ENCODE assay signal across 17 cellular contexts in the genomic region with DNA sequence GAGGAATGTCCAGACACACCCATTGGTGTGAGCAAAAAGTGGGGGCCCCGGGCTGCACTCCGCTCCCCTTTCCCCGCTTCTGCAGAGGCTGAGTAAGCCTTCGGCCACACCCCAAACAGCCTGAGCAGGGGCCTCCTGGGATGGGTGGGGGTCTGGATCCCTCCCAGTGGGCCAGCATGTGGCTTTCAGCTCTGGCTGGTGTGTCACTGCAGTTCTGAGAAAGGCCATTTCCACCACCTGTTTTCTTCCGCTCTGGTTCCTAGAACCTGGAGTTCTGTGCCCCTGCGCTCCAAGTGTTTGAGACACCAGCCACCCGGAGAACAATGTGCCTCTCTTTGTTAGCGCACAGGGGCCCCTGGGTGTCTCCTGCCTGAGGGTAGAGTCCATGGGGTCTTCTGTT. TPM values are rescaled to one million over a fixed set of nuclear protein-coding genes. Genes with fewer than 3 reads are reported as not detected.
DNase-seq lines count a peak whose midpoint lies in the region; ATAC-seq, FAIRE-seq and TF ChIP-seq lines count a peak whose summit lies in the region.
"Had no signal": no experiment of that assay in that cellular context is flagged by ENCODE, and none has a peak within 500 bp of the region (broad histone marks: within the 10 kb centered on the region; RNA-seq: fewer than 3 reads in every experiment).

No MANE protein-coding gene starts in this region.

- H3K79me2 ChIP-seq in astrocyte (ENCODE audit: insufficient read depth, low read length) (no peaks in the 10 kb centered on the region), PC-3 (ENCODE audit: low read length) (no peaks in the 10 kb centered on the region)

- no peaks in the 10 kb centered on the region for H3K27me3 ChIP-seq in BLaER1 treated with 17β-estradiol and CSF1 and Interleukin-3, amounts not matched to agents 10 nM and 100 nM
- no peaks in the 10 kb centered on the region for H3K27me3 ChIP-seq in astrocyte (ENCODE audit: insufficient read depth, low read length)
- no peaks in the 10 kb centered on the region for H3K27me3 ChIP-seq in gastrocnemius medialis
- H3K27me3 ChIP-seq in PC-3 (ENCODE audit: low read length): no peaks in the 10 kb centered on the region

- no TSS peak for BruUV-seq in PC-3 (replicated peaks; lab: Mats Ljungman, UMichigan)

- no peaks in the 10 kb centered on the region for H3K9me2 ChIP-seq in PC-3 (replicated peaks; ENCODE audit: low read length)

- ATAC-seq in T-helper 17 cell (no peak), gastrocnemius medialis (no peak), PC-3 (no peak)
- ATAC-seq: A549 had no signal

- H3F3A ChIP-seq in PC-3 (ENCODE audit: low read length, unreplicated experiment): no peaks in the 10 kb centered on the region

- H3K27me3 Mint-ChIP-seq in T-helper 17 cell (no peaks in the 10 kb centered on the region), astrocyte (ENCODE audit: low read depth, unreplicated experiment) (peaks cover 26% of the 10 kb centered on the region), neural crest cell (ENCODE audit: low read depth) (no peaks in the 10 kb centered on the region)

- no peak for FAIRE-seq in astrocyte (lab: Jason Lieb, UNC)
- FAIRE-seq: A549, H54 had no signal

- H3K36me3 ChIP-seq in BLaER1 treated with 17β-estradiol and CSF1 and Interleukin-3, amounts not matched to agents 10 nM and 100 nM: peaks cover 11 to 87% (median 57%) of the 10 kb centered on the region in 11 experiments; a peak in 19 of 22 replicates
- no peaks in the 10 kb centered on the region for H3K36me3 ChIP-seq in astrocyte (ENCODE audit: insufficient read depth, low read length)
- peaks cover 0 to 51% of the 10 kb centered on the region in 2 donors for H3K36me3 ChIP-seq in gastrocnemius medialis
- peaks cover 18% of the 10 kb centered on the region; the same call in 1 of the 2 replicates for H3K36me3 ChIP-seq in PC-3 (ENCODE audit: low read depth, low read length)

- no peak overlapping the region for H2AFZ ChIP-seq in astrocyte (ENCODE audit: low read depth, low read length)
- H2AFZ ChIP-seq in PC-3 (ENCODE audit: low read length): no peak overlapping the region
- H2AFZ ChIP-seq: PC-9 had no signal

- H3K9me3 ChIP-seq in BLaER1 treated with 17β-estradiol and CSF1 and Interleukin-3, amounts not matched to agents 10 nM and 100 nM (replicated peaks in 1 of 11): no peaks in the 10 kb centered on the region
- no peaks in the 10 kb centered on the region for H3K9me3 ChIP-seq in T-helper 17 cell (ENCODE audit: control insufficient read depth, low read length, poor library complexity, severe bottlenecking)
- no peaks in the 10 kb centered on the region for H3K9me3 ChIP-seq in astrocyte (ENCODE audit: insufficient read depth, low read depth, low read length)
- H3K9me3 ChIP-seq in gastrocnemius medialis: no peaks in the 10 kb centered on the region
- H3K9me3 ChIP-seq in PC-3 (ENCODE audit: low read length): no peaks in the 10 kb centered on the region
- H3K9me3 ChIP-seq: A549 had no signal

- H3K36me3 Mint-ChIP-seq in T-helper 17 cell (ENCODE audit: low read depth) (peaks cover 15% of the 10 kb centered on the region), astrocyte (ENCODE audit: low read depth, unreplicated experiment) (peaks cover 15% of the 10 kb centered on the region), neural crest cell (ENCODE audit: low read depth) (no peaks in the 10 kb centered on the region)

- H3K27ac Mint-ChIP-seq in T-helper 17 cell: peak overlapping the region; percentile 73
- H3K27ac Mint-ChIP-seq in astrocyte (ENCODE audit: unreplicated experiment): peak overlapping the region; percentile 59
- peak overlapping the region; percentile 38 for H3K27ac Mint-ChIP-seq in neural crest cell (ENCODE audit: unreplicated experiment)

- H3K4me1 Mint-ChIP-seq in T-helper 17 cell (peaks cover 10% of the 10 kb centered on the region), astrocyte (ENCODE audit: low read depth, unreplicated experiment) (no peaks in the 10 kb centered on the region), neural crest cell (peaks cover 5% of the 10 kb centered on the region)

- in situ Hi-C loops in gastrocnemius medialis (cut with MboI; ENCODE audit: low sequenced_read_pairs in 4 of 4): no loop called here

- no peak for TF ChIP-seq POLR2A in gastrocnemius medialis (IDR thresholded peaks at IDR 0.05)

- H3K4me2 ChIP-seq in BLaER1 treated with 17β-estradiol and CSF1 and Interleukin-3, amounts not matched to agents 10 nM and 100 nM: peak overlapping the region; percentile 21 to 82 (median 67); a peak in 21 of 22 replicates
- H3K4me2 ChIP-seq in astrocyte (ENCODE audit: low read length): no peak overlapping the region
- H3K4me2 ChIP-seq in PC-3 (ENCODE audit: low read length): no peak overlapping the region
- H3K4me2 ChIP-seq: A549, KMS-11, PC-9 had no signal

- no peak overlapping the region for H3K27ac ChIP-seq in BLaER1 treated with 17β-estradiol and CSF1 and Interleukin-3, amounts not matched to agents 10 nM and 100 nM
- H3K27ac ChIP-seq in astrocyte (ENCODE audit: low read depth, low read length) (no peak overlapping the region), gastrocnemius medialis (no peak overlapping the region), PC-3 (ENCODE audit: low read length) (no peak overlapping the region)
- H3K27ac ChIP-seq: A549, KMS-11, PC-9 had no signal

- H3K9me3 Mint-ChIP-seq in astrocyte (ENCODE audit: unreplicated experiment) (no peaks in the 10 kb centered on the region), neural crest cell (no peaks in the 10 kb centered on the region)

- peak overlapping the region in 3 of 11 experiments; percentile 6 to 21 (median 8); a peak in 1 of 22 replicates for H3K9ac ChIP-seq in BLaER1 treated with 17β-estradiol and CSF1 and Interleukin-3, amounts not matched to agents 10 nM and 100 nM
- H3K9ac ChIP-seq in astrocyte (ENCODE audit: low read length) (no peak overlapping the region), PC-3 (ENCODE audit: low read length) (no peak overlapping the region)
- H3K9ac ChIP-seq: KMS-11 had no signal

- POLR2A ChIA-PET in PC-3 (lab: Charles Lee; ENCODE audit: unreplicated experiment): no interaction called here

- H3K4me3 ChIP-seq in BLaER1 treated with 17β-estradiol and CSF1 and Interleukin-3, amounts not matched to agents 10 nM and 100 nM: no peak overlapping the region
- no peak overlapping the region for H3K4me3 ChIP-seq in astrocyte (ENCODE audit: insufficient read depth, low read depth, low read length)
- no peak overlapping the region for H3K4me3 ChIP-seq in gastrocnemius medialis
- no peak overlapping the region for H3K4me3 ChIP-seq in PC-3 (ENCODE audit: low read length)
- H3K4me3 ChIP-seq: A549, PC-9 had no signal

- no peak overlapping the region for H3K4me3 Mint-ChIP-seq in T-helper 17 cell
- no peak overlapping the region for H3K4me3 Mint-ChIP-seq in astrocyte (ENCODE audit: unreplicated experiment)
- no peak overlapping the region for H3K4me3 Mint-ChIP-seq in neural crest cell

- CTCF ChIA-PET in PC-3 (lab: Charles Lee): interaction anchor here (1.1 kb wide), 1 partner anchor 77 kb away, joined by 3 read pairs; no protein-coding TSS in a partner anchor

- no peak for DNase-seq in T-helper 17 cell
- DNase-seq in astrocyte (ENCODE audit: low read depth): no peak
- no peak for DNase-seq in neural crest cell (ENCODE audit: low read depth, low spot score)
- DNase-seq in gastrocnemius medialis: no peak
- DNase-seq in iPS-NIHi7 (ENCODE audit: extremely low spot score): no peak
- no peak for DNase-seq in PC-3
- DNase-seq in H4 (ENCODE audit: low spot score): no peak
- DNase-seq: C1 segment of cervical spinal cord, DND-41, MV-4-11, NCI-H187, NCI-H2227 treated with DMSO at 0.1 percent for 48 hours, PC-9 had no signal

- peaks cover 7 to 45% (median 28%) of the 10 kb centered on the region in 10 experiments; a peak in 19 of 20 replicates for H3K4me1 ChIP-seq in BLaER1 treated with 17β-estradiol and CSF1 and Interleukin-3, amounts not matched to agents 10 nM and 100 nM
- H3K4me1 ChIP-seq in astrocyte (ENCODE audit: insufficient read depth, low read length): no peaks in the 10 kb centered on the region
- H3K4me1 ChIP-seq in gastrocnemius medialis: no peaks in the 10 kb centered on the region
- H3K4me1 ChIP-seq in PC-3 (ENCODE audit: insufficient read depth, low read length): no peaks in the 10 kb centered on the region
- H3K4me1 ChIP-seq: A549 had no signal

- intact Hi-C loops in gastrocnemius medialis (cut with DNase I; ENCODE audit: low total_unique reads): no loop called here
- intact Hi-C loops in PC-3 (cut with micrococcal nuclease): no loop called here

- TF ChIP-seq CTCF in astrocyte (IDR thresholded peaks at IDR 0.05; ENCODE audit: insufficient read depth, low read depth, low read length): no peak
- TF ChIP-seq CTCF in neural crest cell (conservative IDR thresholded peaks at IDR 0.05): no peak
- no peak for TF ChIP-seq CTCF in gastrocnemius medialis (IDR thresholded peaks at IDR 0.05 in 4 of 5, conservative IDR thresholded peaks at IDR 0.05 in 1 of 5)
- no peak for TF ChIP-seq CTCF in PC-3 (conservative IDR thresholded peaks at IDR 0.05; ENCODE audit: low read depth, low read length)

- H4K20me1 ChIP-seq in BLaER1 treated with 17β-estradiol and CSF1 and Interleukin-3, amounts not matched to agents 10 nM and 100 nM: peaks cover 0 to 22% (median 12%) of the 10 kb centered on the region in 11 experiments; a peak in 12 of 22 replicates
- H4K20me1 ChIP-seq in astrocyte (ENCODE audit: insufficient read depth, low read length): no peaks in the 10 kb centered on the region
- no peaks in the 10 kb centered on the region for H4K20me1 ChIP-seq in PC-3 (ENCODE audit: low read length)

RNA-seq across cellular contexts. Expression of gene SLC37A1, which starts 30.9 kb away (rescaled TPM):
- 10 to 100 TPM; 21.0 to 24.0 TPM for total RNA-seq in T-helper 17 cell
- 5.8 and 6.9 TPM in 2 replicates for total RNA-seq in astrocyte
- total RNA-seq in neural crest cell: 9.1 and 9.9 TPM in 2 replicates
- 10 to 100 TPM in 2 of 4 donors, 1 to 10 TPM in 2; 8.3 to 16.1 (median 12.4) TPM for total RNA-seq in gastrocnemius medialis
- 34.2 and 38.3 TPM in 2 replicates for total RNA-seq in PC-3 (2014; rRNA removed)
- 6.7 and 9.2 TPM in 2 replicates for total RNA-seq in H4 (2014; rRNA removed; shearing (Covaris generic))

RNA-seq across cellular contexts. Expression of gene RSPH1, which starts 48.5 kb away (rescaled TPM):
- total RNA-seq in T-helper 17 cell (under 1 TPM in 1 of 2 donors, not detected in 1; 0.47 TPM), astrocyte (0.43 TPM in 1 of 2 replicates, not detected in the other), neural crest cell (0.65 and 1.0 TPM in 2 replicates), gastrocnemius medialis (under 1 TPM in 1 of 4 donors, not detected in 3; 0.29 TPM), PC-3 (2014; rRNA removed) (0.51 and 0.98 TPM in 2 replicates)
- total RNA-seq in H4 (2014; rRNA removed; shearing (Covaris generic)): not detected in 2 replicates

Comparison
In these comparisons a context has a peak if more than half of its experiments do, and no peak if none do; other contexts are left out.
1. H3K4me2 ChIP-seq: peak in BLaER1 treated with 17β-estradiol and CSF1 and Interleukin-3, amounts not matched to agents 10 nM and 100 nM (11 of 11); none in astrocyte (single experiment) and PC-3 (single experiment).
2. Peak in every context shown above with its lines, with median percentiles within 50 percentile points of each other: H3K27ac Mint-ChIP-seq.